In genomic region chr6:158014505-158015187, GRCh38 we compare ENCODE assay signal across 10 cellular contexts. TPM values are rescaled to one million over a fixed set of nuclear protein-coding genes. Genes with fewer than 3 reads are reported as not detected.
DNase-seq lines count a peak whose midpoint lies in the region; TF ChIP-seq lines count a peak whose summit lies in the region.
"Had no signal": no experiment of that assay in that cellular context is flagged by ENCODE, and none has a peak within 500 bp of the region (broad histone marks: within the 10 kb centered on the region; RNA-seq: fewer than 3 reads in every experiment).

No MANE protein-coding gene starts in this region.

- H3K36me3 Mint-ChIP-seq in activated naive CD4-positive, alpha-beta T cell treated with anti-CD3 and anti-CD28 coated beads, Interleukin-2, amount 10 ng/mL, durations not matched to agents 7 days and 5 days, result peaks cover 25% of the 10 kb centered on the region
- peaks cover 3% of the 10 kb centered on the region for H3K36me3 Mint-ChIP-seq in activated CD4-positive, alpha-beta memory T cell treated with anti-CD3 and anti-CD28 coated beads for 36 hours
- peaks cover 7% of the 10 kb centered on the region for H3K36me3 Mint-ChIP-seq in type B pancreatic cell

- DNase-seq in activated naive CD4-positive, alpha-beta T cell treated with anti-CD3 and anti-CD28 coated beads, Interleukin-2, amount 10 ng/mL, durations not matched to agents 7 days and 5 days, result no peak
- no peak for DNase-seq in activated naive CD4-positive, alpha-beta T cell treated with anti-CD3 and anti-CD28 coated beads, Interleukin-2, amount 50 U/mL, for 16 hours
- no peak for DNase-seq in activated CD4-positive, alpha-beta memory T cell treated with anti-CD3 and anti-CD28 coated beads for 36 hours
- DNase-seq in fibroblast of the aortic adventitia (ENCODE audit: low read depth) (peak; percentile 27), type B pancreatic cell (ENCODE audit: extremely low spot score, unreplicated experiment) (no peak), GOT3 (lab: John Stamatoyannopoulos, UW) (no peak), GM10248 (ENCODE audit: extremely low spot score) (no peak), HT-29 (ENCODE audit: low spot score) (no peak)
- DNase-seq: dermis blood vessel endothelial cell, small intestine had no signal

- peak overlapping the region; percentile 21 for H3K27ac Mint-ChIP-seq in activated naive CD4-positive, alpha-beta T cell treated with anti-CD3 and anti-CD28 coated beads, Interleukin-2, amount 10 ng/mL, durations not matched to agents 7 days and 5 days
- H3K27ac Mint-ChIP-seq in activated CD4-positive, alpha-beta memory T cell treated with anti-CD3 and anti-CD28 coated beads for 36 hours, result peak overlapping the region; percentile 77
- H3K27ac Mint-ChIP-seq in type B pancreatic cell, result peak overlapping the region; percentile 11

- intact Hi-C loops in activated CD4-positive, alpha-beta memory T cell treated with anti-CD3 and anti-CD28 coated beads for 36 hours (cut with micrococcal nuclease), result no loop called here

- H3K27me3 Mint-ChIP-seq in activated naive CD4-positive, alpha-beta T cell treated with anti-CD3 and anti-CD28 coated beads, Interleukin-2, amount 10 ng/mL, durations not matched to agents 7 days and 5 days, result no peaks in the 10 kb centered on the region
- H3K27me3 Mint-ChIP-seq in activated CD4-positive, alpha-beta memory T cell treated with anti-CD3 and anti-CD28 coated beads for 36 hours, result no peaks in the 10 kb centered on the region
- no peaks in the 10 kb centered on the region for H3K27me3 Mint-ChIP-seq in type B pancreatic cell

- H3K4me1 Mint-ChIP-seq in activated naive CD4-positive, alpha-beta T cell treated with anti-CD3 and anti-CD28 coated beads, Interleukin-2, amount 10 ng/mL, durations not matched to agents 7 days and 5 days, result peaks cover 48% of the 10 kb centered on the region
- H3K4me1 Mint-ChIP-seq in activated CD4-positive, alpha-beta memory T cell treated with anti-CD3 and anti-CD28 coated beads for 36 hours (ENCODE audit: low read depth), result peaks cover 48% of the 10 kb centered on the region
- peaks cover 11% of the 10 kb centered on the region for H3K4me1 Mint-ChIP-seq in type B pancreatic cell (ENCODE audit: unreplicated experiment)

- H3K9me3 Mint-ChIP-seq in activated naive CD4-positive, alpha-beta T cell treated with anti-CD3 and anti-CD28 coated beads, Interleukin-2, amount 10 ng/mL, durations not matched to agents 7 days and 5 days, result no peaks in the 10 kb centered on the region
- H3K9me3 Mint-ChIP-seq in activated CD4-positive, alpha-beta memory T cell treated with anti-CD3 and anti-CD28 coated beads for 36 hours, result no peaks in the 10 kb centered on the region
- no peaks in the 10 kb centered on the region for H3K9me3 Mint-ChIP-seq in type B pancreatic cell

- POLR2A ChIA-PET in activated CD4-positive, alpha-beta memory T cell treated with anti-CD3 and anti-CD28 coated beads for 36 hours (lab: Charles Lee), result interaction anchor here (1.3 kb wide), 1 partner anchor 11 kb away, joined by 6 read pairs; no protein-coding TSS in a partner anchor
- POLR2A ChIA-PET in GM10248 (lab: Yijun Ruan, JAX), result no interaction called here

- H3K4me3 Mint-ChIP-seq in activated naive CD4-positive, alpha-beta T cell treated with anti-CD3 and anti-CD28 coated beads, Interleukin-2, amount 10 ng/mL, durations not matched to agents 7 days and 5 days, result no peak overlapping the region
- no peak overlapping the region for H3K4me3 Mint-ChIP-seq in activated CD4-positive, alpha-beta memory T cell treated with anti-CD3 and anti-CD28 coated beads for 36 hours
- H3K4me3 Mint-ChIP-seq in type B pancreatic cell, result no peak overlapping the region

- H3K4me3 ChIP-seq in fibroblast of the aortic adventitia (ENCODE audit: low read depth, low read length), result no peak overlapping the region

- CTCF ChIA-PET in activated naive CD4-positive, alpha-beta T cell treated with anti-CD3 and anti-CD28 coated beads, Interleukin-2, amount 10 ng/mL, durations not matched to agents 7 days and 5 days (lab: Charles Lee), result interaction anchor here (1.4 to 3.4 kb wide), 3 partner anchors 12 to 58 kb away, joined by 5 to 27 read pairs (median 6); no protein-coding TSS in a partner anchor
- CTCF ChIA-PET in activated CD4-positive, alpha-beta memory T cell treated with anti-CD3 and anti-CD28 coated beads for 36 hours (lab: Charles Lee), result interaction anchor here (3.6 kb wide), 1 partner anchor 12 kb away, joined by 28 read pairs; no protein-coding TSS in a partner anchor
- CTCF ChIA-PET in GM10248 (lab: Yijun Ruan, JAX), result interaction anchor here (1.3 to 8.5 kb wide), 4 partner anchors 11 to 14 kb away, joined by 3 to 48 read pairs (median 6); no protein-coding TSS in a partner anchor

- no peak for TF ChIP-seq CTCF in fibroblast of the aortic adventitia (IDR thresholded peaks at IDR 0.05; ENCODE audit: insufficient read depth, low read length)
- TF ChIP-seq CTCF in type B pancreatic cell (conservative IDR thresholded peaks at IDR 0.05), result no peak
- TF ChIP-seq CTCF in GM10248 (IDR thresholded peaks at IDR 0.05; ENCODE audit: control extremely low read depth, extremely low read depth, low read depth, missing control alignments), result no peak

RNA-seq across cellular contexts. Expression of gene SYNJ2, which starts 33.0 kb away (rescaled TPM):
- total RNA-seq in activated CD4-positive, alpha-beta memory T cell treated with anti-CD3 and anti-CD28 coated beads for 36 hours, result 10 to 100 TPM; 32.2 to 32.3 TPM
- total RNA-seq in fibroblast of the aortic adventitia (ENCODE audit: low replicate concordance) (15.2 and 73.6 TPM in 2 replicates), type B pancreatic cell (ENCODE audit: low replicate concordance) (17.0 and 31.2 TPM in 2 replicates)
- total RNA-seq in HT-29 (2014; rRNA removed; shearing (Covaris generic)), result 26.9 and 27.5 TPM in 2 replicates

Comparison
In these comparisons a context has a peak if more than half of its experiments do, and no peak if none do; other contexts are left out.
1. H3K27ac Mint-ChIP-seq: peak in every context shown above with its lines; median percentile 77 in activated CD4-positive, alpha-beta memory T cell treated with anti-CD3 and anti-CD28 coated beads for 36 hours; 21 in activated naive CD4-positive, alpha-beta T cell treated with anti-CD3 and anti-CD28 coated beads, Interleukin-2, amount 10 ng/mL, durations not matched to agents 7 days and 5 days; 11 in type B pancreatic cell.